In genomic region chr20:5950271-5951031, GRCh38 we compare ENCODE assay signal across 8 cellular contexts.
DNase-seq lines count a peak whose midpoint lies in the region; ATAC-seq lines count a peak whose summit lies in the region.

TSS of gene MCM8 (plus strand) at chr20:5950652. CDS start at chr20:5952016, 1,364 bp downstream.
A gene with protein sequence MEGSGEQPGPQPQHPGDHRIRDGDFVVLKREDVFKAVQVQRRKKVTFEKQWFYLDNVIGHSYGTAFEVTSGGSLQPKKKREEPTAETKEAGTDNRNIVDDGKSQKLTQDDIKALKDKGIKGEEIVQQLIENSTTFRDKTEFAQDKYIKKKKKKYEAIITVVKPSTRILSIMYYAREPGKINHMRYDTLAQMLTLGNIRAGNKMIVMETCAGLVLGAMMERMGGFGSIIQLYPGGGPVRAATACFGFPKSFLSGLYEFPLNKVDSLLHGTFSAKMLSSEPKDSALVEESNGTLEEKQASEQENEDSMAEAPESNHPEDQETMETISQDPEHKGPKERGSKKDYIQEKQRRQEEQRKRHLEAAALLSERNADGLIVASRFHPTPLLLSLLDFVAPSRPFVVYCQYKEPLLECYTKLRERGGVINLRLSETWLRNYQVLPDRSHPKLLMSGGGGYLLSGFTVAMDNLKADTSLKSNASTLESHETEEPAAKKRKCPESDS (minus strand): TSS chr20:5950533. CDS start chr20:5950405, 128 bp downstream.

- no peaks in the 10 kb centered on the region for H3K9me3 Mint-ChIP-seq in central memory CD8-positive, alpha-beta T cell

- H3K4me1 Mint-ChIP-seq in central memory CD8-positive, alpha-beta T cell: peaks cover 41% of the 10 kb centered on the region

- peak within 1 kb of the TSS; percentile 90 for H3K4me3 Mint-ChIP-seq in central memory CD8-positive, alpha-beta T cell

- peak within 1 kb of the TSS; percentile 95 for H3K27ac Mint-ChIP-seq in central memory CD8-positive, alpha-beta T cell (ENCODE audit: low read depth)

- no peaks in the 10 kb centered on the region for H3K27me3 Mint-ChIP-seq in central memory CD8-positive, alpha-beta T cell

- ATAC-seq in GM19043 (IDR thresholded peaks at IDR 0.05; ENCODE audit: low read depth, unreplicated experiment) (peak; percentile 99), HG03354 (IDR thresholded peaks at IDR 0.05; ENCODE audit: poor library complexity, severe bottlenecking, unreplicated experiment) (peak; percentile 99)
- peak; percentile 97 for ATAC-seq in central memory CD8-positive, alpha-beta T cell (replicated peaks; ENCODE audit: extremely low read depth, poor library complexity, severe bottlenecking)

- DNase-seq in AG20443 (ENCODE audit: low spot score) (peak; percentile 96), NCI-H446 (lab: John Stamatoyannopoulos, UW) (peak; percentile 95 to 97), iris pigment epithelial cell (ENCODE audit: low read depth) (peak; percentile 97)
- peak; percentile 87 to 92 (median 90) for DNase-seq in activated CD4-positive, CD25-positive, alpha-beta regulatory T cell (lab: John Stamatoyannopoulos, UW)
- peak; percentile 89 to 92 for DNase-seq in central memory CD8-positive, alpha-beta T cell (ENCODE audit: low spot score in 2 of 2)
- peak; percentile 96 to 98 for DNase-seq in stimulated activated CD4-positive, alpha-beta T cell treated with anti-CD3 and anti-CD28 coated beads, Interleukin-12 subunit alpha, Interleukin-12 subunit beta, amount 100 ng/mL, for 24 hours (ENCODE audit: low read depth in 2 of 2)

- H3K36me3 Mint-ChIP-seq in central memory CD8-positive, alpha-beta T cell (ENCODE audit: insufficient read depth): peaks cover 33% of the 10 kb centered on the region

Comparison
In these comparisons a context has a peak if more than half of its experiments do, and no peak if none do; other contexts are left out.
1. Peak in every context shown above with its lines: DNase-seq and ATAC-seq.